8 cellular contexts compared by ENCODE assay signal in genomic region chr17:75515523-75516254, GRCh38. TPM values are rescaled to one million over a fixed set of nuclear protein-coding genes. Genes with fewer than 3 reads are reported as not detected.
DNase-seq lines count a peak whose midpoint lies in the region; ATAC-seq and TF ChIP-seq lines count a peak whose summit lies in the region.

Gene CASKIN2, minus strand, starts transcription at chr17:75515537. Its CDS starts 1,733 bp downstream, at chr17:75513804.

- peaks cover 24% of the 10 kb centered on the region for H3K36me3 Mint-ChIP-seq in brain

- no peak for TF ChIP-seq POLR2A in sigmoid colon (IDR thresholded peaks at IDR 0.05)

- ATAC-seq in GM18498 (IDR thresholded peaks at IDR 0.05; ENCODE audit: unreplicated experiment) (peak; percentile 56), HG02981 (IDR thresholded peaks at IDR 0.05; ENCODE audit: unreplicated experiment) (peak; percentile 49)

- DNase-seq in NCI-H2081 (lab: John Stamatoyannopoulos, UW): peak; percentile 92 to 96
- peak; percentile 93 for DNase-seq in UCSD-AML1 (lab: John Stamatoyannopoulos, UW; ENCODE audit: unreplicated experiment)
- peak; percentile 98 for DNase-seq in sigmoid colon
- no peak for DNase-seq in cortex of kidney (lab: John Stamatoyannopoulos, UW)

- H3K4me3 Mint-ChIP-seq in brain: peak within 1 kb of the TSS; percentile 86 to 88 (median 87)

- H3K4me1 Mint-ChIP-seq in brain: peaks cover 48% of the 10 kb centered on the region

- no peak for TF ChIP-seq EP300 in sigmoid colon (IDR thresholded peaks at IDR 0.05)

- no peaks in the 10 kb centered on the region for H3K9me3 ChIP-seq in sigmoid colon

- TF ChIP-seq CTCF in brain (conservative IDR thresholded peaks at IDR 0.05): peak; percentile 100
- TF ChIP-seq CTCF in sigmoid colon (IDR thresholded peaks at IDR 0.05): peak; percentile 96 to 99 (median 98)

- H3K9me3 Mint-ChIP-seq in brain: no peaks in the 10 kb centered on the region

- H3K27me3 Mint-ChIP-seq in brain: no peaks in the 10 kb centered on the region

- 0 to 1% methylated on average over 75 of the region's 75 CpGs for WGBS in sigmoid colon, 2 donors

- peaks cover 5 to 64% (median 51%) of the 10 kb centered on the region in 4 donors for H3K4me1 ChIP-seq in sigmoid colon

- intact Hi-C loops in sigmoid colon (cut with DNase I): loop anchor here (1.0 to 5.0 kb wide), 7 partner anchors 59 to 243 kb away; partner anchors contain the start of genes MIF4GD, SLC25A19 and TMEM94

- peak within 1 kb of the TSS in 4 of 5 experiments; percentile 21 to 84 (median 66) for H3K27ac Mint-ChIP-seq in brain

- H3K4me3 ChIP-seq in iPS-11a (ENCODE audit: low read depth, low read length) (peak within 1 kb of the TSS; percentile 74), sigmoid colon (peak within 1 kb of the TSS; percentile 73 to 96 (median 89))

- H3K27me3 ChIP-seq in sigmoid colon: no peaks in the 10 kb centered on the region

- H3K36me3 ChIP-seq in sigmoid colon: peaks cover 0 to 12% (median 0%) of the 10 kb centered on the region in 4 donors

- H3K27ac ChIP-seq in sigmoid colon: peak within 1 kb of the TSS; percentile 85 to 91 (median 90)

RNA-seq across cellular contexts. Expression of gene CASKIN2, which starts in this region (rescaled TPM):
- polyA plus RNA-seq in brain (ENCODE audit: insufficient read depth, low read depth, low replicate concordance) (29.0 TPM), sigmoid colon (10 to 100 TPM in 1 of 3 donors, 1 to 10 TPM in 2; 4.8 to 12.9 (median 7.4) TPM)
- total RNA-seq in sigmoid colon: 10 to 100 TPM in 3 of 4 donors, 1 to 10 TPM in 1; 10.0 to 14.7 (median 10.2) TPM
